ENCODE assay signal across 10 cellular contexts in genomic region chr14:81384900-81385299, GRCh38. TPM values are rescaled to one million over a fixed set of nuclear protein-coding genes. Genes with fewer than 3 reads are reported as not detected.
DNase-seq lines count a peak whose midpoint lies in the region; ATAC-seq and TF ChIP-seq lines count a peak whose summit lies in the region.
"Had no signal": no experiment of that assay in that cellular context is flagged by ENCODE, and none has a peak within 500 bp of the region (broad histone marks: within the 10 kb centered on the region; RNA-seq: fewer than 3 reads in every experiment).

No MANE protein-coding gene starts in this region.

- 0 out of 2 replicates have a peak, but pooled peaks cover 3% of the 10 kb centered on the region for H3K4me1 ChIP-seq in HEK293 (ENCODE audit: control insufficient read depth, insufficient read depth, low read length)
- H3K4me1 ChIP-seq: uterus had no signal

- no peak overlapping the region for H3K4me3 ChIP-seq in HEK293 (ENCODE audit: low read depth, low read length)
- H3K4me3 ChIP-seq: uterus had no signal

- ATAC-seq in esophagus mucosa (peak; percentile 68), omental fat pad (ENCODE audit: low FRiP score) (peak; percentile 44), GM18858 (IDR thresholded peaks at IDR 0.05; ENCODE audit: unreplicated experiment) (no peak)
- ATAC-seq: activated CD8-positive, alpha-beta T cell treated with anti-CD3 and anti-CD28 coated beads for 36 hours had no signal

- no peaks in the 10 kb centered on the region for H3K9me3 ChIP-seq in HEK293 (ENCODE audit: control insufficient read depth, insufficient read depth, low read depth, low read length)
- H3K9me3 ChIP-seq: uterus had no signal

- H3K36me3 Mint-ChIP-seq in activated T-helper 2 cell treated with anti-CD3 and anti-CD28 coated beads, Interferon-gamma antibody, Interleukin-2, Interleukin-4, amounts not matched to agents 10 μg/mL and 5 μg/mL and 100 μg/mL, durations not matched to agents 14 hours and 24 hours and 36 hours (ENCODE audit: low read depth), result no peaks in the 10 kb centered on the region

- no peaks in the 10 kb centered on the region for H3K9me3 Mint-ChIP-seq in activated T-helper 2 cell treated with anti-CD3 and anti-CD28 coated beads, Interferon-gamma antibody, Interleukin-2, Interleukin-4, amounts not matched to agents 10 μg/mL and 5 μg/mL and 100 μg/mL, durations not matched to agents 14 hours and 24 hours and 36 hours
- H3K9me3 Mint-ChIP-seq: activated CD8-positive, alpha-beta T cell treated with anti-CD3 and anti-CD28 coated beads for 36 hours had no signal

- intact Hi-C loops in activated T-helper 2 cell treated with anti-CD3 and anti-CD28 coated beads, Interferon-gamma antibody, Interleukin-2, Interleukin-4, amounts not matched to agents 10 μg/mL and 5 μg/mL and 100 μg/mL, durations not matched to agents 14 hours and 24 hours and 36 hours (cut with micrococcal nuclease), result no loop called here

- no peaks in the 10 kb centered on the region for H3K27me3 Mint-ChIP-seq in activated T-helper 2 cell treated with anti-CD3 and anti-CD28 coated beads, Interferon-gamma antibody, Interleukin-2, Interleukin-4, amounts not matched to agents 10 μg/mL and 5 μg/mL and 100 μg/mL, durations not matched to agents 14 hours and 24 hours and 36 hours (ENCODE audit: low read depth)

- no peaks in the 10 kb centered on the region for H3K36me3 ChIP-seq in HEK293 (ENCODE audit: control insufficient read depth in 2 of 2, insufficient read depth in 1 of 2, low read length in 2 of 2)
- H3K36me3 ChIP-seq: uterus had no signal

- H3K4me1 Mint-ChIP-seq in activated T-helper 2 cell treated with anti-CD3 and anti-CD28 coated beads, Interferon-gamma antibody, Interleukin-2, Interleukin-4, amounts not matched to agents 10 μg/mL and 5 μg/mL and 100 μg/mL, durations not matched to agents 14 hours and 24 hours and 36 hours (ENCODE audit: low read depth), result no peaks in the 10 kb centered on the region

- POLR2A ChIA-PET in HEK293 (lab: Yijun Ruan, JAX), result no interaction called here

- TF ChIP-seq CTCF in HEK293 (tag by site-specific recombination; IDR thresholded peaks at IDR 0.05) (no peak), omental fat pad (IDR thresholded peaks at IDR 0.05) (no peak)

- no peak overlapping the region for H3K27ac ChIP-seq in HEK293 (ENCODE audit: extremely low read depth, low read depth, low read length)
- H3K27ac ChIP-seq: uterus had no signal

- no peak overlapping the region for H3K27ac Mint-ChIP-seq in activated T-helper 2 cell treated with anti-CD3 and anti-CD28 coated beads, Interferon-gamma antibody, Interleukin-2, Interleukin-4, amounts not matched to agents 10 μg/mL and 5 μg/mL and 100 μg/mL, durations not matched to agents 14 hours and 24 hours and 36 hours
- H3K27ac Mint-ChIP-seq: activated CD8-positive, alpha-beta T cell treated with anti-CD3 and anti-CD28 coated beads for 36 hours had no signal

- no peak overlapping the region for H3K4me3 Mint-ChIP-seq in activated T-helper 2 cell treated with anti-CD3 and anti-CD28 coated beads, Interferon-gamma antibody, Interleukin-2, Interleukin-4, amounts not matched to agents 10 μg/mL and 5 μg/mL and 100 μg/mL, durations not matched to agents 14 hours and 24 hours and 36 hours (ENCODE audit: low read depth)
- H3K4me3 Mint-ChIP-seq: activated CD8-positive, alpha-beta T cell treated with anti-CD3 and anti-CD28 coated beads for 36 hours had no signal

- CTCF ChIA-PET in HEK293 (lab: Yijun Ruan, JAX), result no interaction called here

- DNase-seq in NCI-H524 treated with DMSO at 0.1 percent for 48 hours (lab: John Stamatoyannopoulos, UW) (peak; percentile 44), omental fat pad (ENCODE audit: low spot score) (no peak)
- no peak for DNase-seq in activated T-helper 2 cell treated with anti-CD3 and anti-CD28 coated beads, Interferon-gamma antibody, Interleukin-2, Interleukin-4, amounts not matched to agents 10 μg/mL and 5 μg/mL and 100 μg/mL, durations not matched to agents 14 hours and 24 hours and 36 hours (ENCODE audit: low spot score)
- DNase-seq in stimulated activated naive CD4-positive, alpha-beta T cell treated with Interleukin-2 at 50 U/mL for 16 hours (lab: John Stamatoyannopoulos, UW), result no peak
- DNase-seq: activated CD8-positive, alpha-beta T cell treated with anti-CD3 and anti-CD28 coated beads for 36 hours; NCI-H2081 treated with DMSO at 0.1 percent for 48 hours; uterus had no signal

TF ChIP-seq in HEK293, 187 proteins besides CTCF, POLR2A, EP300 and RAD21 (continues in another document):
- TF ChIP-seq, protein P1, sequence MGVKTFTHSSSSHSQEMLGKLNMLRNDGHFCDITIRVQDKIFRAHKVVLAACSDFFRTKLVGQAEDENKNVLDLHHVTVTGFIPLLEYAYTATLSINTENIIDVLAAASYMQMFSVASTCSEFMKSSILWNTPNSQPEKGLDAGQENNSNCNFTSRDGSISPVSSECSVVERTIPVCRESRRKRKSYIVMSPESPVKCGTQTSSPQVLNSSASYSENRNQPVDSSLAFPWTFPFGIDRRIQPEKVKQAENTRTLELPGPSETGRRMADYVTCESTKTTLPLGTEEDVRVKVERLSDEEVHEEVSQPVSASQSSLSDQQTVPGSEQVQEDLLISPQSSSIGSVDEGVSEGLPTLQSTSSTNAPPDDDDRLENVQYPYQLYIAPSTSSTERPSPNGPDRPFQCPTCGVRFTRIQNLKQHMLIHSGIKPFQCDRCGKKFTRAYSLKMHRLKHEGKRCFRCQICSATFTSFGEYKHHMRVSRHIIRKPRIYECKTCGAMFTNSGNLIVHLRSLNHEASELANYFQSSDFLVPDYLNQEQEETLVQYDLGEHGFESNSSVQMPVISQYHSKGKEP (tag by site-specific recombination; IDR thresholded peaks at IDR 0.05), result peak; percentile 87
- TF ChIP-seq, protein P2, sequence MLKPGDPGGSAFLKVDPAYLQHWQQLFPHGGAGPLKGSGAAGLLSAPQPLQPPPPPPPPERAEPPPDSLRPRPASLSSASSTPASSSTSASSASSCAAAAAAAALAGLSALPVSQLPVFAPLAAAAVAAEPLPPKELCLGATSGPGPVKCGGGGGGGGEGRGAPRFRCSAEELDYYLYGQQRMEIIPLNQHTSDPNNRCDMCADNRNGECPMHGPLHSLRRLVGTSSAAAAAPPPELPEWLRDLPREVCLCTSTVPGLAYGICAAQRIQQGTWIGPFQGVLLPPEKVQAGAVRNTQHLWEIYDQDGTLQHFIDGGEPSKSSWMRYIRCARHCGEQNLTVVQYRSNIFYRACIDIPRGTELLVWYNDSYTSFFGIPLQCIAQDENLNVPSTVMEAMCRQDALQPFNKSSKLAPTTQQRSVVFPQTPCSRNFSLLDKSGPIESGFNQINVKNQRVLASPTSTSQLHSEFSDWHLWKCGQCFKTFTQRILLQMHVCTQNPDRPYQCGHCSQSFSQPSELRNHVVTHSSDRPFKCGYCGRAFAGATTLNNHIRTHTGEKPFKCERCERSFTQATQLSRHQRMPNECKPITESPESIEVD (tag by site-specific recombination; IDR thresholded peaks at IDR 0.05), result peak; percentile 63
- TF ChIP-seq IKZF3 (tag by site-specific recombination; IDR thresholded peaks at IDR 0.05) (no peak), ZFP41 (tag by site-specific recombination; IDR thresholded peaks at IDR 0.05; ENCODE audit: borderline replicate concordance) (no peak), ZFP69B (tag by site-specific recombination; IDR thresholded peaks at IDR 0.05) (no peak), EGR2 (tag by site-specific recombination; IDR thresholded peaks at IDR 0.05; ENCODE audit: low read depth) (0 out of 2 replicates have a peak, but pooled peaks have one; percentile 28), ZSCAN18 (tag by site-specific recombination; IDR thresholded peaks at IDR 0.05) (no peak), ZFHX2 (tag by site-specific recombination; conservative IDR thresholded peaks at IDR 0.05) (peak; percentile 42; the same call in 1 of the 2 replicates), ZNF248 (tag by site-specific recombination; IDR thresholded peaks at IDR 0.05) (no peak), GLIS1 (tag by site-specific recombination; IDR thresholded peaks at IDR 0.05) (peak; percentile 51; the same call in 1 of the 2 replicates)

RNA-seq across cellular contexts. Expression of gene STON2, which starts 15.2 kb away (rescaled TPM):
- total RNA-seq in esophagus mucosa (54.0 TPM), omental fat pad (10 to 100 TPM in 3 of 4 donors, 1 to 10 TPM in 1; 8.0 to 31.4 (median 18.6) TPM)
- not detected in 2 replicates for total RNA-seq in activated T-helper 2 cell treated with anti-CD3 and anti-CD28 coated beads, Interferon-gamma antibody, Interleukin-2, Interleukin-4, amounts not matched to agents 10 μg/mL and 5 μg/mL and 100 μg/mL, durations not matched to agents 14 hours and 24 hours and 36 hours
